In the genomic region with DNA sequence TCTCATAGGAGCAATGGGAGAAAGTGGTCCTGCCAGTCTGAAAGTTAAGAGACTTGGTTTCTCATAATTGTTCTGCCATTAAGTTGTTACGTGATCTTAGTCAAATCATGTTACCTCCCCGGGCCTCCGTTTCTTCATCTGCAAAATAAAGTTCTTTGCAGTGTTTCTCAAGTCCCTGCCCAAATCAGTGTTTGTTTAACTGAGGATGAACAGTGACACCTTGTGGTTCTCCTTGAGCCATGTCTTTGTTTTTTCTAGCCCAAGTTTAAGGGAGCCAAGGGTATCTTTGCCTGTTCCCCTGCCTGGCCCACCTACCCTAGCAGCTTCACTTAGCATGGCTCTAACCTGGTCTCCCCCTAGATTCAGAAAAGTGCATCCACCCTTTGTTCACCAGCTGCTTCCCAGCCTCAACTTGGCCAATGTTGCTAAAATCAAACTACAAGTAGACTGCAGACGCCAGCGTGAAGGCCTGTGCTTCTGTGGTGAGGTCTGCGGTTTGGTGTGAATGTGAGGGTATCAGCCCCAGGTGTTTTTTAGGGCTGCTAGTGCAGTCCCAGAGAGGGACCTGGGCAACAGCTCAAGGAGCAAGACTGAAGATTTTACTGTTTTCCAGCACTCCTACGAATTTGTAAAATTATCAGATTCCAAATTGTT, we compare ENCODE assay signal across 8 cellular contexts. TPM values are rescaled to one million over a fixed set of nuclear protein-coding genes. Genes with fewer than 3 reads are reported as not detected.
DNase-seq lines count a peak whose midpoint lies in the region; ATAC-seq and TF ChIP-seq lines count a peak whose summit lies in the region.

No MANE protein-coding gene starts in this region.

- H3K27ac Mint-ChIP-seq in WTC11, result peak overlapping the region; percentile 29; the same call in 1 of the 2 replicates

- POLR2A ChIA-PET in WTC11 (lab: Charles Lee), result no interaction called here

- peak; percentile 40 for TF ChIP-seq CTCF in GM13976 (IDR thresholded peaks at IDR 0.05; ENCODE audit: borderline replicate concordance, control extremely low read depth, extremely low read depth, insufficient read depth, missing control alignments)
- peak; percentile 69 for TF ChIP-seq CTCF in NB4 (IDR thresholded peaks at IDR 0.05; ENCODE audit: low read depth, low read length)
- peak; percentile 52 for TF ChIP-seq CTCF in WTC11 (IDR thresholded peaks at IDR 0.05)
- peak; percentile 79 for TF ChIP-seq CTCF in left ventricle myocardium inferior (IDR thresholded peaks at IDR 0.05; ENCODE audit: borderline replicate concordance)
- TF ChIP-seq CTCF in gastrocnemius medialis (IDR thresholded peaks at IDR 0.05 in 4 of 5, conservative IDR thresholded peaks at IDR 0.05 in 1 of 5), result peak; percentile 37 to 57 (median 52)

- H3K27ac ChIP-seq in left ventricle myocardium inferior (replicated peaks), result peak overlapping the region; percentile 83
- H3K27ac ChIP-seq in gastrocnemius medialis, result peak overlapping the region; percentile 30 to 62 (median 50)

- H3K27me3 ChIP-seq in left ventricle myocardium inferior (ENCODE audit: low read depth) (no peaks in the 10 kb centered on the region), gastrocnemius medialis (no peaks in the 10 kb centered on the region)

- TF ChIP-seq POLR2A in NB4 (IDR thresholded peaks at IDR 0.05; ENCODE audit: extremely low read depth, insufficient read length), result no peak
- TF ChIP-seq POLR2A in gastrocnemius medialis (IDR thresholded peaks at IDR 0.05), result no peak

- H3K36me3 ChIP-seq in left ventricle myocardium inferior (no peaks in the 10 kb centered on the region), gastrocnemius medialis (no peaks in the 10 kb centered on the region)

- H3K27me3 Mint-ChIP-seq in WTC11 (ENCODE audit: low read depth), result no peaks in the 10 kb centered on the region; the same call in 1 of the 2 replicates

- H3K9me3 Mint-ChIP-seq in WTC11, result no peaks in the 10 kb centered on the region

- intact Hi-C loops in left ventricle myocardium inferior (cut with micrococcal nuclease), result loop anchor here (5.0 kb wide), 1 partner anchor 47 kb away; no protein-coding TSS in a partner anchor
- intact Hi-C loops in gastrocnemius medialis (cut with DNase I; ENCODE audit: low total_unique reads), result loop anchor here (1.0 kb wide), 2 partner anchors 49 to 461 kb away; no protein-coding TSS in a partner anchor

- peaks cover 29% of the 10 kb centered on the region for H3K4me1 Mint-ChIP-seq in WTC11

- CTCF ChIA-PET in WTC11 (lab: Charles Lee), result interaction anchor here (1.5 to 6.2 kb wide), 2 partner anchors 49 to 243 kb away, joined by 3 to 36 read pairs; no protein-coding TSS in a partner anchor

- H3K9me3 ChIP-seq in left ventricle myocardium inferior (replicated peaks) (no peaks in the 10 kb centered on the region), gastrocnemius medialis (no peaks in the 10 kb centered on the region)

- H3K4me1 ChIP-seq in left ventricle myocardium inferior (peaks cover 52% of the 10 kb centered on the region), gastrocnemius medialis (peaks cover 8 to 10% of the 10 kb centered on the region in 2 donors)

- H3K4me3 ChIP-seq in NB4 (ENCODE audit: low read depth, low read length) (no peak overlapping the region), left ventricle myocardium inferior (no peak overlapping the region), gastrocnemius medialis (no peak overlapping the region)

- no peaks in the 10 kb centered on the region for H3K36me3 Mint-ChIP-seq in WTC11

- DNase-seq in AG08395 (ENCODE audit: low spot score) (peak; percentile 73), GM13976 (ENCODE audit: low spot score) (peak; percentile 45), NB4 (ENCODE audit: low read depth) (peak; percentile 62), WTC11 (ENCODE audit: low spot score) (peak; percentile 15), left ventricle myocardium inferior (no peak), gastrocnemius medialis (no peak)

- no peak overlapping the region for H3K4me3 Mint-ChIP-seq in WTC11

- in situ Hi-C loops in GM13976 (cut with MboI; ENCODE audit: low sequenced_read_pairs, unreplicated experiment) (no loop called here), gastrocnemius medialis (cut with MboI; ENCODE audit: low sequenced_read_pairs in 4 of 4) (loop anchor here in 2 of 4 donors (10.0 kb wide), 2 partner anchors 45 to 55 kb away; no protein-coding TSS in a partner anchor)

- ATAC-seq in WTC11 (peak; percentile 66), gastrocnemius medialis (peak in 1 of 2 donors; percentile 66), esophagus mucosa (no peak), HG03469 (IDR thresholded peaks at IDR 0.05; ENCODE audit: unreplicated experiment) (no peak)

TF ChIP-seq in WTC11, 78 proteins besides CTCF, POLR2A, EP300 and RAD21:
- no peak for TF ChIP-seq ZBTB21 (CRISPR knock-in tag; IDR thresholded peaks at IDR 0.05; ENCODE audit: borderline replicate concordance)
- no peak for TF ChIP-seq CBFB (CRISPR knock-in tag; IDR thresholded peaks at IDR 0.05; ENCODE audit: low read depth)
- TF ChIP-seq ESRRA (CRISPR knock-in tag; IDR thresholded peaks at IDR 0.05; ENCODE audit: borderline replicate concordance), result no peak
- no peak for TF ChIP-seq KAT7 (CRISPR knock-in tag; IDR thresholded peaks at IDR 0.05; ENCODE audit: borderline replicate concordance)
- TF ChIP-seq ZNF396 (CRISPR knock-in tag; IDR thresholded peaks at IDR 0.05; ENCODE audit: borderline replicate concordance), result no peak
- TF ChIP-seq, protein P1, sequence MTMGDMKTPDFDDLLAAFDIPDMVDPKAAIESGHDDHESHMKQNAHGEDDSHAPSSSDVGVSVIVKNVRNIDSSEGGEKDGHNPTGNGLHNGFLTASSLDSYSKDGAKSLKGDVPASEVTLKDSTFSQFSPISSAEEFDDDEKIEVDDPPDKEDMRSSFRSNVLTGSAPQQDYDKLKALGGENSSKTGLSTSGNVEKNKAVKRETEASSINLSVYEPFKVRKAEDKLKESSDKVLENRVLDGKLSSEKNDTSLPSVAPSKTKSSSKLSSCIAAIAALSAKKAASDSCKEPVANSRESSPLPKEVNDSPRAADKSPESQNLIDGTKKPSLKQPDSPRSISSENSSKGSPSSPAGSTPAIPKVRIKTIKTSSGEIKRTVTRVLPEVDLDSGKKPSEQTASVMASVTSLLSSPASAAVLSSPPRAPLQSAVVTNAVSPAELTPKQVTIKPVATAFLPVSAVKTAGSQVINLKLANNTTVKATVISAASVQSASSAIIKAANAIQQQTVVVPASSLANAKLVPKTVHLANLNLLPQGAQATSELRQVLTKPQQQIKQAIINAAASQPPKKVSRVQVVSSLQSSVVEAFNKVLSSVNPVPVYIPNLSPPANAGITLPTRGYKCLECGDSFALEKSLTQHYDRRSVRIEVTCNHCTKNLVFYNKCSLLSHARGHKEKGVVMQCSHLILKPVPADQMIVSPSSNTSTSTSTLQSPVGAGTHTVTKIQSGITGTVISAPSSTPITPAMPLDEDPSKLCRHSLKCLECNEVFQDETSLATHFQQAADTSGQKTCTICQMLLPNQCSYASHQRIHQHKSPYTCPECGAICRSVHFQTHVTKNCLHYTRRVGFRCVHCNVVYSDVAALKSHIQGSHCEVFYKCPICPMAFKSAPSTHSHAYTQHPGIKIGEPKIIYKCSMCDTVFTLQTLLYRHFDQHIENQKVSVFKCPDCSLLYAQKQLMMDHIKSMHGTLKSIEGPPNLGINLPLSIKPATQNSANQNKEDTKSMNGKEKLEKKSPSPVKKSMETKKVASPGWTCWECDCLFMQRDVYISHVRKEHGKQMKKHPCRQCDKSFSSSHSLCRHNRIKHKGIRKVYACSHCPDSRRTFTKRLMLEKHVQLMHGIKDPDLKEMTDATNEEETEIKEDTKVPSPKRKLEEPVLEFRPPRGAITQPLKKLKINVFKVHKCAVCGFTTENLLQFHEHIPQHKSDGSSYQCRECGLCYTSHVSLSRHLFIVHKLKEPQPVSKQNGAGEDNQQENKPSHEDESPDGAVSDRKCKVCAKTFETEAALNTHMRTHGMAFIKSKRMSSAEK (CRISPR knock-in tag; IDR thresholded peaks at IDR 0.05; ENCODE audit: borderline replicate concordance), result no peak
- no peak for TF ChIP-seq ZNF416 (CRISPR knock-in tag; IDR thresholded peaks at IDR 0.05)
- no peak for TF ChIP-seq ETV6 (CRISPR knock-in tag; IDR thresholded peaks at IDR 0.05)
- no peak for TF ChIP-seq ZNF219 (CRISPR knock-in tag; IDR thresholded peaks at IDR 0.05; ENCODE audit: borderline replicate concordance)
- no peak for TF ChIP-seq NR2C2 (CRISPR knock-in tag; IDR thresholded peaks at IDR 0.05)
- TF ChIP-seq MXD4 (CRISPR knock-in tag; IDR thresholded peaks at IDR 0.05; ENCODE audit: borderline replicate concordance), result no peak

RNA-seq across cellular contexts. Expression of a gene that starts 35.5 kb away (rescaled TPM):
- total RNA-seq in WTC11 (2021) (7.7 to 9.8 TPM (median 9.2 TPM) in 3 replicates), left ventricle myocardium inferior (26.5 TPM), gastrocnemius medialis (10 to 100 TPM; 31.7 to 52.2 (median 39.1) TPM), esophagus mucosa (3.3 TPM)

Comparison
In these comparisons a context has a peak if more than half of its experiments do, and no peak if none do; other contexts are left out.
1. DNase-seq: peak in AG08395 (single experiment), GM13976 (single experiment), NB4 (single experiment) and WTC11 (single experiment); none in left ventricle myocardium inferior (single experiment) and gastrocnemius medialis (0 of 2).
2. Peak in every context shown above with its lines, with median percentiles within 50 percentile points of each other: CTCF ChIP-seq.